In genomic region chr14:75864352-75864751, GRCh38 we compare ENCODE assay signal across 21 cellular contexts.
DNase-seq lines count a peak whose midpoint lies in the region; ATAC-seq and TF ChIP-seq lines count a peak whose summit lies in the region.
"Had no signal": no experiment of that assay in that cellular context is flagged by ENCODE, and none has a peak within 500 bp of the region (broad histone marks: within the 10 kb centered on the region; RNA-seq: fewer than 3 reads in every experiment).

No MANE protein-coding gene starts in this region.

- H2AK5ac ChIP-seq in mesenchymal stem cell (ENCODE audit: low read length, severe bottlenecking) = no peak overlapping the region

- H3K79me1 ChIP-seq in mesenchymal stem cell (replicated peaks; ENCODE audit: low read length, poor library complexity, severe bottlenecking) = peaks cover 4% of the 10 kb centered on the region

- ATAC-seq in PC-3 = peak; percentile 78
- no peak for ATAC-seq in GM18502 (IDR thresholded peaks at IDR 0.05; ENCODE audit: poor library complexity, unreplicated experiment)
- ATAC-seq in GM21786 (IDR thresholded peaks at IDR 0.05; ENCODE audit: unreplicated experiment) = no peak
- ATAC-seq: activated T-cell treated with anti-CD3 and anti-CD28 coated beads, Interleukin-2, amount 50 U/mL, for 72 hours; Panc1 had no signal

- CTCF ChIA-PET in PC-3 (lab: Charles Lee) = interaction anchor here (0.5 to 0.9 kb wide), 3 partner anchors 20 to 118 kb away, joined by 3 to 5 read pairs (median 3); no protein-coding TSS in a partner anchor

- H3K9me3 ChIP-seq in PC-3 (ENCODE audit: low read length) (no peaks in the 10 kb centered on the region), mesenchymal stem cell (ENCODE audit: control insufficient read depth, low read length) (no peaks in the 10 kb centered on the region)
- H3K9me3 ChIP-seq: thoracic aorta had no signal

- no peaks in the 10 kb centered on the region for H3K9me2 ChIP-seq in PC-3 (replicated peaks; ENCODE audit: low read length)

- DNase-seq in EH (ENCODE audit: low read depth) (peak; percentile 87), PC-3 (peak; percentile 97), epithelial cell of esophagus (ENCODE audit: low read depth) (peak; percentile 87), mesenchymal stem cell (peak; percentile 77), NCI-H446 (lab: John Stamatoyannopoulos, UW) (no peak), T-helper 9 cell (no peak)
- DNase-seq: activated CD4-positive, alpha-beta memory T cell treated with anti-CD3 and anti-CD28 coated beads, Interleukin-2, amount 10 ng/mL, durations not matched to agents 7 days and 5 days; activated naive CD8-positive, alpha-beta T cell treated with anti-CD3 and anti-CD28 coated beads for 36 hours; activated T-cell treated with anti-CD3 and anti-CD28 coated beads, Interleukin-2, amount 50 U/mL, for 72 hours; endodermal cell; head of caudate nucleus; kidney; NCI-H2029 treated with DMSO at 0.1 percent for 48 hours; NCI-H69; nucleus accumbens; stimulated activated CD4-positive, alpha-beta T cell treated with anti-CD3 and anti-CD28 coated beads, Interleukin-4, amount 100 ng/mL, for 4 hours had no signal

- 38% methylated on average over 1 of the region's 2 CpGs for WGBS in mesenchymal stem cell

- no peak overlapping the region for H2BK15ac ChIP-seq in mesenchymal stem cell (ENCODE audit: low read depth, poor library complexity, severe bottlenecking)

- no peak overlapping the region for H3K4me3 ChIP-seq in PC-3 (ENCODE audit: low read length)
- no peak overlapping the region for H3K4me3 ChIP-seq in epithelial cell of esophagus (ENCODE audit: low read length)
- H3K4me3 ChIP-seq in mesenchymal stem cell (ENCODE audit: insufficient read depth in 1 of 2, low read depth in 1 of 2, low read length in 2 of 2) = no peak overlapping the region
- H3K4me3 ChIP-seq: thoracic aorta had no signal

- no peaks in the 10 kb centered on the region for H3K27me3 ChIP-seq in PC-3 (ENCODE audit: low read length)
- no peaks in the 10 kb centered on the region for H3K27me3 ChIP-seq in mesenchymal stem cell (ENCODE audit: control insufficient read depth in 1 of 2, insufficient read depth in 1 of 2, low read length in 2 of 2)

- H2BK5ac ChIP-seq in mesenchymal stem cell (ENCODE audit: low read depth, low read length, poor library complexity, severe bottlenecking) = no peak overlapping the region

- H2BK12ac ChIP-seq in mesenchymal stem cell (ENCODE audit: low read length in 2 of 2) = no peak overlapping the region

- H3K9ac ChIP-seq in PC-3 (ENCODE audit: low read length) = peak overlapping the region; percentile 79
- peak overlapping the region; percentile 37 for H3K9ac ChIP-seq in mesenchymal stem cell (ENCODE audit: low read length)

- H3K23ac ChIP-seq in mesenchymal stem cell (ENCODE audit: low read length in 2 of 2) = no peak overlapping the region

- POLR2A ChIA-PET in PC-3 (lab: Charles Lee; ENCODE audit: unreplicated experiment) = interaction anchor here (0.5 to 1.2 kb wide), 4 partner anchors 32 to 488 kb away, joined by 3 to 5 read pairs (median 4); no protein-coding TSS in a partner anchor

- no peak overlapping the region for H2BK120ac ChIP-seq in mesenchymal stem cell (ENCODE audit: low read depth, low read length)

- intact Hi-C loops in PC-3 (cut with micrococcal nuclease) = loop anchor here (1.0 to 2.0 kb wide), 2 partner anchors 32 to 42 kb away; no protein-coding TSS in a partner anchor

- no TSS peak for BruUV-seq in PC-3 (replicated peaks; lab: Mats Ljungman, UMichigan)

- no peak overlapping the region for H4K8ac ChIP-seq in mesenchymal stem cell (ENCODE audit: low read length)

- H2AFZ ChIP-seq in PC-3 (ENCODE audit: low read length) (no peak overlapping the region), mesenchymal stem cell (ENCODE audit: low read depth, low read length) (no peak overlapping the region)

- H3K27ac ChIP-seq in PC-3 (ENCODE audit: low read length) (peak overlapping the region; percentile 99), mesenchymal stem cell (ENCODE audit: low read length, poor library complexity, severe bottlenecking) (no peak overlapping the region)
- H3K27ac ChIP-seq: thoracic aorta, VCaP had no signal

- H3K14ac ChIP-seq in mesenchymal stem cell (ENCODE audit: low read length in 2 of 2) = no peak overlapping the region

- H4K91ac ChIP-seq in mesenchymal stem cell (ENCODE audit: low read length) = no peak overlapping the region

- H3K4ac ChIP-seq in mesenchymal stem cell (ENCODE audit: low read depth in 1 of 2, low read length in 2 of 2) = no peak overlapping the region

- H3K18ac ChIP-seq in mesenchymal stem cell (ENCODE audit: low read depth in 1 of 2, low read length in 2 of 2) = no peak overlapping the region

- no peaks in the 10 kb centered on the region for H3K36me3 ChIP-seq in PC-3 (ENCODE audit: low read depth, low read length)
- no peaks in the 10 kb centered on the region for H3K36me3 ChIP-seq in mesenchymal stem cell (ENCODE audit: control insufficient read depth in 1 of 2, insufficient read depth in 2 of 2, low read depth in 1 of 2, low read length in 2 of 2)
- H3K36me3 ChIP-seq: thoracic aorta had no signal

- peaks cover 12% of the 10 kb centered on the region for H3F3A ChIP-seq in PC-3 (ENCODE audit: low read length, unreplicated experiment)

- H3K4me1 ChIP-seq in PC-3 (ENCODE audit: insufficient read depth, low read length) = peaks cover 81% of the 10 kb centered on the region
- peaks cover 5% of the 10 kb centered on the region for H3K4me1 ChIP-seq in mesenchymal stem cell (ENCODE audit: control insufficient read depth, insufficient read depth, low read depth, low read length)

- H3K79me2 ChIP-seq in PC-3 (ENCODE audit: low read length) = no peaks in the 10 kb centered on the region

- H4K20me1 ChIP-seq in PC-3 (ENCODE audit: low read length) = no peaks in the 10 kb centered on the region

- H3K4me2 ChIP-seq in PC-3 (ENCODE audit: low read length) (peak overlapping the region; percentile 69), mesenchymal stem cell (ENCODE audit: low read length, poor library complexity, severe bottlenecking) (no peak overlapping the region)

- TF ChIP-seq CTCF in PC-3 (conservative IDR thresholded peaks at IDR 0.05; ENCODE audit: low read depth, low read length) (no peak), epithelial cell of esophagus (IDR thresholded peaks at IDR 0.05; ENCODE audit: insufficient read depth, low read depth, low read length, missing control alignments) (no peak)

Comparison
In these comparisons a context has a peak if more than half of its experiments do, and no peak if none do; other contexts are left out.
1. DNase-seq: peak in EH (single experiment), PC-3 (single experiment), epithelial cell of esophagus (single experiment) and mesenchymal stem cell (single experiment); none in NCI-H446 (0 of 2) and T-helper 9 cell (single experiment).